Comparison of ENCODE assay signal across 8 cellular contexts in the genomic region with DNA sequence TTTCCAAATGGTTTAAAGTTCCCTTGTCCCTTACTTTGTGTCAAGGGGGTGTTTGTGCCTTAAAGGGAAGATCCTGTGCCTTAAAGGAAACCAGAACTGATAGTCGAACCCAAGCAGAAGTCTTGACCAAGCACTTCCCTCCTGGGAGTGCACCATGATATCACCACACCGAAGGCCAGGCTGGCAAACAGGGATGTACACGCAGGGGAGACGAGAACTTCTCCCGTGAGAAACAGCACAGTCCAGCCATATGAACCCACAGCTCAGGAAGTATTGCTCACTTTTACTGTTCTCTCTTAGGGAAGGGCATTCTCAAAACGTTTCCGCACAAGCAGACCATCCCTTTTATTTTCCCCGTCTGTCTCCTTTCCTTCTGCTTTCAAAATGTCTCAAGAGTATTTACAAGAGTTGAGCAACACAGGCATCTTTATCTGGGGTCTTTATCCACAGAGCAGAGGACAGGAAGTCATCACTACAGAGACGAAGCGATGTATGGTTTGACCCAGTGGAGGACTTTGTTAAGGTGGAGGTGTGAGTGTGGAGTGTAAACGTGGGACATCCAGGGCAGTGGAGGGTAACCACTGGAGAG. TPM values are rescaled to one million over a fixed set of nuclear protein-coding genes. Genes with fewer than 3 reads are reported as not detected.
DNase-seq lines count a peak whose midpoint lies in the region; ATAC-seq and TF ChIP-seq lines count a peak whose summit lies in the region.

No MANE protein-coding gene starts in this region.

- peaks cover 19 to 32% (median 30%) of the 10 kb centered on the region in 3 donors for H3K4me1 ChIP-seq in skeletal muscle tissue (ENCODE audit: control insufficient read depth in 3 of 3, insufficient read depth in 3 of 3, low read length in 3 of 3)

- ATAC-seq in HG02588 (IDR thresholded peaks at IDR 0.05; ENCODE audit: unreplicated experiment): peak; percentile 6

- peak overlapping the region; percentile 54 to 69 (median 66) for H3K9ac ChIP-seq in skeletal muscle tissue (ENCODE audit: low read depth in 1 of 3, low read length in 3 of 3)

- TF ChIP-seq CTCF in WI38 (IDR thresholded peaks at IDR 0.05; ENCODE audit: low read depth, low read length) (peak; percentile 10; the same call in 1 of the 2 replicates), GM13976 (IDR thresholded peaks at IDR 0.05; ENCODE audit: borderline replicate concordance, control extremely low read depth, extremely low read depth, insufficient read depth, missing control alignments) (no peak)

- H3K27ac ChIP-seq in skeletal muscle tissue (ENCODE audit: low read depth, low read length): peak overlapping the region; percentile 73

- DNase-seq in glomerular endothelial cell (ENCODE audit: extremely low read depth, low read depth, low spot score): peak; percentile 82
- no peak for DNase-seq in NCI-H128 (lab: John Stamatoyannopoulos, UW; ENCODE audit: unreplicated experiment)
- no peak for DNase-seq in RPMI8226
- no peak for DNase-seq in HT-29 (ENCODE audit: low spot score)
- no peak for DNase-seq in GM13976 (ENCODE audit: low spot score)

- in situ Hi-C loops in GM13976 (cut with MboI; ENCODE audit: low sequenced_read_pairs, unreplicated experiment): no loop called here

- H3K4me3 ChIP-seq in WI38 (ENCODE audit: low read depth, low read length) (peak overlapping the region; percentile 53), skeletal muscle tissue (ENCODE audit: low read length in 3 of 3) (peak overlapping the region; percentile 52 to 76 (median 61))

- H3K9me3 ChIP-seq in skeletal muscle tissue (ENCODE audit: control insufficient read depth in 3 of 3, low read length in 3 of 3): no peaks in the 10 kb centered on the region

- no peaks in the 10 kb centered on the region for H3K36me3 ChIP-seq in skeletal muscle tissue (ENCODE audit: control insufficient read depth in 3 of 3, insufficient read depth in 3 of 3, low read length in 3 of 3)

- no peaks in the 10 kb centered on the region for H3K27me3 ChIP-seq in skeletal muscle tissue (ENCODE audit: control insufficient read depth in 3 of 3, insufficient read depth in 3 of 3, low read length in 3 of 3)

RNA-seq across cellular contexts. Expression of gene SERPINB1, which starts 12.8 kb away (rescaled TPM):
- total RNA-seq in glomerular endothelial cell (25.0 and 34.7 TPM in 2 replicates), skeletal muscle tissue (11.5 TPM)
- total RNA-seq in HT-29 (2014; rRNA removed; shearing (Covaris generic)): 75.5 and 93.2 TPM in 2 replicates

RNA-seq across cellular contexts. Expression of gene SERPINB9, which starts 48.6 kb away (rescaled TPM):
- 97.6 and 146 TPM in 2 replicates for total RNA-seq in glomerular endothelial cell
- total RNA-seq in skeletal muscle tissue: 3.1 TPM
- total RNA-seq in HT-29 (2014; rRNA removed; shearing (Covaris generic)): 2.0 and 2.9 TPM in 2 replicates

Comparison
In these comparisons a context has a peak if more than half of its experiments do, and no peak if none do; other contexts are left out.
1. RNA of gene SERPINB9, which starts 48.6 kb away (total RNA-seq): 97.6 to 146 TPM in glomerular endothelial cell; 3.1 TPM in skeletal muscle tissue (single experiment) and 2.0 to 2.9 TPM in HT-29; every median in the first group is over 10 times any median in the second.